In genomic region chr2:128271186-128271890, GRCh38 we compare ENCODE assay signal across 1 cellular context.
TF ChIP-seq lines count a peak whose summit lies in the region.

No MANE protein-coding gene starts in this region.

TF ChIP-seq in HepG2, 621 proteins besides CTCF, POLR2A, EP300 and RAD21 (continued from another document and continues in another):
- 0 out of 2 replicates have a peak, but pooled peaks have one; percentile 18 for TF ChIP-seq UBTF (CRISPR knock-in tag; IDR thresholded peaks at IDR 0.05)
- no peak for TF ChIP-seq TOE1 (CRISPR knock-in tag; IDR thresholded peaks at IDR 0.05)
- TF ChIP-seq MAFK (conservative IDR thresholded peaks at IDR 0.05 in 1 of 2, IDR thresholded peaks at IDR 0.05 in 1 of 2; ENCODE audit: low read length in 2 of 2), result no peak
- TF ChIP-seq, protein P1, sequence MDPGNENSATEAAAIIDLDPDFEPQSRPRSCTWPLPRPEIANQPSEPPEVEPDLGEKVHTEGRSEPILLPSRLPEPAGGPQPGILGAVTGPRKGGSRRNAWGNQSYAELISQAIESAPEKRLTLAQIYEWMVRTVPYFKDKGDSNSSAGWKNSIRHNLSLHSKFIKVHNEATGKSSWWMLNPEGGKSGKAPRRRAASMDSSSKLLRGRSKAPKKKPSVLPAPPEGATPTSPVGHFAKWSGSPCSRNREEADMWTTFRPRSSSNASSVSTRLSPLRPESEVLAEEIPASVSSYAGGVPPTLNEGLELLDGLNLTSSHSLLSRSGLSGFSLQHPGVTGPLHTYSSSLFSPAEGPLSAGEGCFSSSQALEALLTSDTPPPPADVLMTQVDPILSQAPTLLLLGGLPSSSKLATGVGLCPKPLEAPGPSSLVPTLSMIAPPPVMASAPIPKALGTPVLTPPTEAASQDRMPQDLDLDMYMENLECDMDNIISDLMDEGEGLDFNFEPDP (CRISPR knock-in tag; conservative IDR thresholded peaks at IDR 0.05), result 0 out of 2 replicates have a peak, but pooled peaks have one; percentile 16
- 0 out of 2 replicates have a peak, but pooled peaks have one; percentile 8 for TF ChIP-seq HIVEP1 (CRISPR knock-in tag; IDR thresholded peaks at IDR 0.05)
- 0 out of 2 replicates have a peak, but pooled peaks have one; percentile 44 for TF ChIP-seq HNRNPL (IDR thresholded peaks at IDR 0.05; ENCODE audit: low read depth, low read length)
- TF ChIP-seq SATB2 (CRISPR knock-in tag; IDR thresholded peaks at IDR 0.05), result no peak
- no peak for TF ChIP-seq HNRNPK (IDR thresholded peaks at IDR 0.05; ENCODE audit: low read depth, low read length, poor library complexity, severe bottlenecking)
- TF ChIP-seq, protein P2, sequence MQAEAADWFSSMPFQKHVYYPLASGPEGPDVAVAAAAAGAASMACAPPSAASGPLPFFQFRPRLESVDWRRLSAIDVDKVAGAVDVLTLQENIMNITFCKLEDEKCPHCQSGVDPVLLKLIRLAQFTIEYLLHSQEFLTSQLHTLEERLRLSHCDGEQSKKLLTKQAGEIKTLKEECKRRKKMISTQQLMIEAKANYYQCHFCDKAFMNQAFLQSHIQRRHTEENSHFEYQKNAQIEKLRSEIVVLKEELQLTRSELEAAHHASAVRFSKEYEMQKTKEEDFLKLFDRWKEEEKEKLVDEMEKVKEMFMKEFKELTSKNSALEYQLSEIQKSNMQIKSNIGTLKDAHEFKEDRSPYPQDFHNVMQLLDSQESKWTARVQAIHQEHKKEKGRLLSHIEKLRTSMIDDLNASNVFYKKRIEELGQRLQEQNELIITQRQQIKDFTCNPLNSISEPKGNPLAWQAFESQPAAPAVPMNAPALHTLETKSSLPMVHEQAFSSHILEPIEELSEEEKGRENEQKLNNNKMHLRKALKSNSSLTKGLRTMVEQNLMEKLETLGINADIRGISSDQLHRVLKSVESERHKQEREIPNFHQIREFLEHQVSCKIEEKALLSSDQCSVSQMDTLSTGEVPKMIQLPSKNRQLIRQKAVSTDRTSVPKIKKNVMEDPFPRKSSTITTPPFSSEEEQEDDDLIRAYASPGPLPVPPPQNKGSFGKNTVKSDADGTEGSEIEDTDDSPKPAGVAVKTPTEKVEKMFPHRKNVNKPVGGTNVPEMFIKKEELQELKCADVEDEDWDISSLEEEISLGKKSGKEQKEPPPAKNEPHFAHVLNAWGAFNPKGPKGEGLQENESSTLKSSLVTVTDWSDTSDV (CRISPR knock-in tag; IDR thresholded peaks at IDR 0.05), result no peak
- peak; percentile 81 for TF ChIP-seq AGO2 (optimal IDR thresholded peaks at IDR 0.05; ENCODE audit: low read depth, low read length)
- TF ChIP-seq, protein P3, sequence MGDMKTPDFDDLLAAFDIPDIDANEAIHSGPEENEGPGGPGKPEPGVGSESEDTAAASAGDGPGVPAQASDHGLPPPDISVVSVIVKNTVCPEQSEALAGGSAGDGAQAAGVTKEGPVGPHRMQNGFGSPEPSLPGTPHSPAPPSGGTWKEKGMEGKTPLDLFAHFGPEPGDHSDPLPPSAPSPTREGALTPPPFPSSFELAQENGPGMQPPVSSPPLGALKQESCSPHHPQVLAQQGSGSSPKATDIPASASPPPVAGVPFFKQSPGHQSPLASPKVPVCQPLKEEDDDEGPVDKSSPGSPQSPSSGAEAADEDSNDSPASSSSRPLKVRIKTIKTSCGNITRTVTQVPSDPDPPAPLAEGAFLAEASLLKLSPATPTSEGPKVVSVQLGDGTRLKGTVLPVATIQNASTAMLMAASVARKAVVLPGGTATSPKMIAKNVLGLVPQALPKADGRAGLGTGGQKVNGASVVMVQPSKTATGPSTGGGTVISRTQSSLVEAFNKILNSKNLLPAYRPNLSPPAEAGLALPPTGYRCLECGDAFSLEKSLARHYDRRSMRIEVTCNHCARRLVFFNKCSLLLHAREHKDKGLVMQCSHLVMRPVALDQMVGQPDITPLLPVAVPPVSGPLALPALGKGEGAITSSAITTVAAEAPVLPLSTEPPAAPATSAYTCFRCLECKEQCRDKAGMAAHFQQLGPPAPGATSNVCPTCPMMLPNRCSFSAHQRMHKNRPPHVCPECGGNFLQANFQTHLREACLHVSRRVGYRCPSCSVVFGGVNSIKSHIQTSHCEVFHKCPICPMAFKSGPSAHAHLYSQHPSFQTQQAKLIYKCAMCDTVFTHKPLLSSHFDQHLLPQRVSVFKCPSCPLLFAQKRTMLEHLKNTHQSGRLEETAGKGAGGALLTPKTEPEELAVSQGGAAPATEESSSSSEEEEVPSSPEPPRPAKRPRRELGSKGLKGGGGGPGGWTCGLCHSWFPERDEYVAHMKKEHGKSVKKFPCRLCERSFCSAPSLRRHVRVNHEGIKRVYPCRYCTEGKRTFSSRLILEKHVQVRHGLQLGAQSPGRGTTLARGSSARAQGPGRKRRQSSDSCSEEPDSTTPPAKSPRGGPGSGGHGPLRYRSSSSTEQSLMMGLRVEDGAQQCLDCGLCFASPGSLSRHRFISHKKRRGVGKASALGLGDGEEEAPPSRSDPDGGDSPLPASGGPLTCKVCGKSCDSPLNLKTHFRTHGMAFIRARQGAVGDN (CRISPR knock-in tag; IDR thresholded peaks at IDR 0.05), result peak; percentile 17; the same call in 1 of the 2 replicates
- TF ChIP-seq, protein P4, sequence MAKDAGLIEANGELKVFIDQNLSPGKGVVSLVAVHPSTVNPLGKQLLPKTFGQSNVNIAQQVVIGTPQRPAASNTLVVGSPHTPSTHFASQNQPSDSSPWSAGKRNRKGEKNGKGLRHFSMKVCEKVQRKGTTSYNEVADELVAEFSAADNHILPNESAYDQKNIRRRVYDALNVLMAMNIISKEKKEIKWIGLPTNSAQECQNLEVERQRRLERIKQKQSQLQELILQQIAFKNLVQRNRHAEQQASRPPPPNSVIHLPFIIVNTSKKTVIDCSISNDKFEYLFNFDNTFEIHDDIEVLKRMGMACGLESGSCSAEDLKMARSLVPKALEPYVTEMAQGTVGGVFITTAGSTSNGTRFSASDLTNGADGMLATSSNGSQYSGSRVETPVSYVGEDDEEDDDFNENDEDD (CRISPR knock-in tag; IDR thresholded peaks at IDR 0.05; ENCODE audit: borderline replicate concordance), result no peak
- peak; percentile 67; the same call in 1 of the 2 replicates for TF ChIP-seq MTA1 (CRISPR knock-in tag; IDR thresholded peaks at IDR 0.05; ENCODE audit: borderline replicate concordance)
- TF ChIP-seq, protein P5, sequence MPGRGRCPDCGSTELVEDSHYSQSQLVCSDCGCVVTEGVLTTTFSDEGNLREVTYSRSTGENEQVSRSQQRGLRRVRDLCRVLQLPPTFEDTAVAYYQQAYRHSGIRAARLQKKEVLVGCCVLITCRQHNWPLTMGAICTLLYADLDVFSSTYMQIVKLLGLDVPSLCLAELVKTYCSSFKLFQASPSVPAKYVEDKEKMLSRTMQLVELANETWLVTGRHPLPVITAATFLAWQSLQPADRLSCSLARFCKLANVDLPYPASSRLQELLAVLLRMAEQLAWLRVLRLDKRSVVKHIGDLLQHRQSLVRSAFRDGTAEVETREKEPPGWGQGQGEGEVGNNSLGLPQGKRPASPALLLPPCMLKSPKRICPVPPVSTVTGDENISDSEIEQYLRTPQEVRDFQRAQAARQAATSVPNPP (CRISPR knock-in tag; IDR thresholded peaks at IDR 0.05), result no peak
- TF ChIP-seq, protein P6, sequence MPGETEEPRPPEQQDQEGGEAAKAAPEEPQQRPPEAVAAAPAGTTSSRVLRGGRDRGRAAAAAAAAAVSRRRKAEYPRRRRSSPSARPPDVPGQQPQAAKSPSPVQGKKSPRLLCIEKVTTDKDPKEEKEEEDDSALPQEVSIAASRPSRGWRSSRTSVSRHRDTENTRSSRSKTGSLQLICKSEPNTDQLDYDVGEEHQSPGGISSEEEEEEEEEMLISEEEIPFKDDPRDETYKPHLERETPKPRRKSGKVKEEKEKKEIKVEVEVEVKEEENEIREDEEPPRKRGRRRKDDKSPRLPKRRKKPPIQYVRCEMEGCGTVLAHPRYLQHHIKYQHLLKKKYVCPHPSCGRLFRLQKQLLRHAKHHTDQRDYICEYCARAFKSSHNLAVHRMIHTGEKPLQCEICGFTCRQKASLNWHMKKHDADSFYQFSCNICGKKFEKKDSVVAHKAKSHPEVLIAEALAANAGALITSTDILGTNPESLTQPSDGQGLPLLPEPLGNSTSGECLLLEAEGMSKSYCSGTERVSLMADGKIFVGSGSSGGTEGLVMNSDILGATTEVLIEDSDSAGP (CRISPR knock-in tag; IDR thresholded peaks at IDR 0.05; ENCODE audit: borderline replicate concordance), result 0 out of 2 replicates have a peak, but pooled peaks have one; percentile 5
- TF ChIP-seq ZFP36L2 (CRISPR knock-in tag; IDR thresholded peaks at IDR 0.05), result no peak
- TF ChIP-seq SP4 (CRISPR knock-in tag; IDR thresholded peaks at IDR 0.05), result 0 out of 2 replicates have a peak, but pooled peaks have one; percentile 6
- TF ChIP-seq NCOA1 (CRISPR knock-in tag; IDR thresholded peaks at IDR 0.05), result peak; percentile 83; the same call in 1 of the 2 replicates
- TF ChIP-seq POLR2G (IDR thresholded peaks at IDR 0.05; ENCODE audit: low read depth, low read length), result no peak
- TF ChIP-seq AKAP8 (CRISPR knock-in tag; IDR thresholded peaks at IDR 0.05), result 0 out of 2 replicates have a peak, but pooled peaks have one; percentile 32
- no peak for TF ChIP-seq POGZ (CRISPR knock-in tag; IDR thresholded peaks at IDR 0.05)
- TF ChIP-seq POLR2AphosphoS2 (IDR thresholded peaks at IDR 0.05; ENCODE audit: low read depth, low read length), result no peak
- TF ChIP-seq TMF1 (CRISPR knock-in tag; IDR thresholded peaks at IDR 0.05; ENCODE audit: low read depth), result 0 out of 2 replicates have a peak, but pooled peaks have one; percentile 47
- no peak for TF ChIP-seq MAFF (IDR thresholded peaks at IDR 0.05; ENCODE audit: low read depth, low read length)
- TF ChIP-seq ZNF629 (CRISPR knock-in tag; conservative IDR thresholded peaks at IDR 0.05), result no peak
- no peak for TF ChIP-seq SNAPC2 (CRISPR knock-in tag; IDR thresholded peaks at IDR 0.05)
- peak; percentile 17; the same call in 1 of the 2 replicates for TF ChIP-seq ZBTB39 (CRISPR knock-in tag; IDR thresholded peaks at IDR 0.05)
- TF ChIP-seq ZNF44 (CRISPR knock-in tag; IDR thresholded peaks at IDR 0.05), result no peak
- TF ChIP-seq ZNF331 (CRISPR knock-in tag; IDR thresholded peaks at IDR 0.05), result no peak
- TF ChIP-seq ZBTB38 (CRISPR knock-in tag; IDR thresholded peaks at IDR 0.05), result 0 out of 2 replicates have a peak, but pooled peaks have one; percentile 24
- TF ChIP-seq ZUFSP (CRISPR knock-in tag; IDR thresholded peaks at IDR 0.05; ENCODE audit: borderline replicate concordance), result no peak
- no peak for TF ChIP-seq GFI1 (CRISPR knock-in tag; IDR thresholded peaks at IDR 0.05; ENCODE audit: borderline replicate concordance)
- no peak for TF ChIP-seq ZZZ3 (CRISPR knock-in tag; IDR thresholded peaks at IDR 0.05; ENCODE audit: borderline replicate concordance)
- 0 out of 2 replicates have a peak, but pooled peaks have one; percentile 44 for TF ChIP-seq ZNF30 (CRISPR knock-in tag; IDR thresholded peaks at IDR 0.05)
- no peak for TF ChIP-seq ZNF280B (CRISPR knock-in tag; IDR thresholded peaks at IDR 0.05; ENCODE audit: borderline replicate concordance)
- TF ChIP-seq BHLHE40 (IDR thresholded peaks at IDR 0.05; ENCODE audit: low read length), result no peak
- TF ChIP-seq MED8 (CRISPR knock-in tag; IDR thresholded peaks at IDR 0.05; ENCODE audit: insufficient replicate concordance), result peak; percentile 10
